In genomic region chr4:106315968-106316772, GRCh38 we compare ENCODE assay signal across 1 cellular context.
TF ChIP-seq lines count a peak whose summit lies in the region.

Gene AIMP1 (plus strand): TSS chr4:106316550. CDS start chr4:106325010, 8,460 bp downstream.
Gene TBCK (minus strand): TSS chr4:106316209. CDS start chr4:106308960, 7,249 bp downstream.

TF ChIP-seq in HepG2, 621 proteins besides CTCF, POLR2A, EP300 and RAD21 (continued from another document and continues in another):
- TF ChIP-seq, protein P1, sequence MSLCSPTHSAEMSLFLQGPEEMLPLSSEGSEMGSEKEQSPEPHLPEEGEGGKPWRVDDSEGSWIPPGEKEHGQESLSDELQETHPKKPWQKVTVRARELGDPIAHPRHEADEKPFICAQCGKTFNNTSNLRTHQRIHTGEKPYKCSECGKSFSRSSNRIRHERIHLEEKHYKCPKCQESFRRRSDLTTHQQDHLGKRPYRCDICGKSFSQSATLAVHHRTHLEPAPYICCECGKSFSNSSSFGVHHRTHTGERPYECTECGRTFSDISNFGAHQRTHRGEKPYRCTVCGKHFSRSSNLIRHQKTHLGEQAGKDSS (CRISPR knock-in tag; IDR thresholded peaks at IDR 0.05; ENCODE audit: borderline replicate concordance, low read depth) = no peak
- TF ChIP-seq ZNF382 (CRISPR knock-in tag; IDR thresholded peaks at IDR 0.05; ENCODE audit: borderline replicate concordance) = no peak
- no peak for TF ChIP-seq ZSCAN22 (CRISPR knock-in tag; IDR thresholded peaks at IDR 0.05)
- TF ChIP-seq RBM39 (IDR thresholded peaks at IDR 0.05; ENCODE audit: low read depth, low read length, poor library complexity, severe bottlenecking) = peak; percentile 90
- TF ChIP-seq CHD4 (IDR thresholded peaks at IDR 0.05; ENCODE audit: borderline replicate concordance, low read length) = no peak
- TF ChIP-seq HNRNPK (IDR thresholded peaks at IDR 0.05; ENCODE audit: low read depth, low read length, poor library complexity, severe bottlenecking) = peak; percentile 53
- TF ChIP-seq ZNF503 (CRISPR knock-in tag; IDR thresholded peaks at IDR 0.05) = no peak
- no peak for TF ChIP-seq ZMYM3 (CRISPR knock-in tag; IDR thresholded peaks at IDR 0.05)
- peak; percentile 68 for TF ChIP-seq ZNF292 (CRISPR knock-in tag; IDR thresholded peaks at IDR 0.05; ENCODE audit: borderline replicate concordance, low read depth)
- no peak for TF ChIP-seq ONECUT2 (CRISPR knock-in tag; IDR thresholded peaks at IDR 0.05)
- peak; percentile 90; the same call in 1 of the 2 replicates for TF ChIP-seq ZNF607 (CRISPR knock-in tag; IDR thresholded peaks at IDR 0.05; ENCODE audit: borderline replicate concordance)
- 0 out of 2 replicates have a peak, but pooled peaks have one; percentile 10 for TF ChIP-seq ARID3A (IDR thresholded peaks at IDR 0.05; ENCODE audit: low read depth, low read length)
- TF ChIP-seq, protein P2, sequence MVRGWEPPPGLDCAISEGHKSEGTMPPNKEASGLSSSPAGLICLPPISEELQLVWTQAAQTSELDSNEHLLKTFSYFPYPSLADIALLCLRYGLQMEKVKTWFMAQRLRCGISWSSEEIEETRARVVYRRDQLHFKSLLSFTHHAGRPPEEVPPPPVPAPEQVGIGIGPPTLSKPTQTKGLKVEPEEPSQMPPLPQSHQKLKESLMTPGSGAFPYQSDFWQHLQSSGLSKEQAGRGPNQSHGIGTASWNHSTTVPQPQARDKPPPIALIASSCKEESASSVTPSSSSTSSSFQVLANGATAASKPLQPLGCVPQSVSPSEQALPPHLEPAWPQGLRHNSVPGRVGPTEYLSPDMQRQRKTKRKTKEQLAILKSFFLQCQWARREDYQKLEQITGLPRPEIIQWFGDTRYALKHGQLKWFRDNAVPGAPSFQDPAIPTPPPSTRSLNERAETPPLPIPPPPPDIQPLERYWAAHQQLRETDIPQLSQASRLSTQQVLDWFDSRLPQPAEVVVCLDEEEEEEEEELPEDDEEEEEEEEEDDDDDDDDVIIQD (CRISPR knock-in tag; IDR thresholded peaks at IDR 0.05; ENCODE audit: low read depth) = no peak
- TF ChIP-seq, protein P3, sequence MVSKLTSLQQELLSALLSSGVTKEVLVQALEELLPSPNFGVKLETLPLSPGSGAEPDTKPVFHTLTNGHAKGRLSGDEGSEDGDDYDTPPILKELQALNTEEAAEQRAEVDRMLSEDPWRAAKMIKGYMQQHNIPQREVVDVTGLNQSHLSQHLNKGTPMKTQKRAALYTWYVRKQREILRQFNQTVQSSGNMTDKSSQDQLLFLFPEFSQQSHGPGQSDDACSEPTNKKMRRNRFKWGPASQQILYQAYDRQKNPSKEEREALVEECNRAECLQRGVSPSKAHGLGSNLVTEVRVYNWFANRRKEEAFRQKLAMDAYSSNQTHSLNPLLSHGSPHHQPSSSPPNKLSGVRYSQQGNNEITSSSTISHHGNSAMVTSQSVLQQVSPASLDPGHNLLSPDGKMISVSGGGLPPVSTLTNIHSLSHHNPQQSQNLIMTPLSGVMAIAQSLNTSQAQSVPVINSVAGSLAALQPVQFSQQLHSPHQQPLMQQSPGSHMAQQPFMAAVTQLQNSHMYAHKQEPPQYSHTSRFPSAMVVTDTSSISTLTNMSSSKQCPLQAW (CRISPR knock-in tag; IDR thresholded peaks at IDR 0.05) = peak; percentile 96
- no peak for TF ChIP-seq FOXK1 (CRISPR knock-in tag; IDR thresholded peaks at IDR 0.05; ENCODE audit: borderline replicate concordance, low read depth)
- no peak for TF ChIP-seq RELA (CRISPR knock-in tag; IDR thresholded peaks at IDR 0.05)
- peak; percentile 34 for TF ChIP-seq CCDC6 (CRISPR knock-in tag; IDR thresholded peaks at IDR 0.05)
- TF ChIP-seq TP53 (CRISPR knock-in tag; conservative IDR thresholded peaks at IDR 0.05) = no peak
- peak; percentile 17 for TF ChIP-seq ZNF18 (CRISPR knock-in tag; IDR thresholded peaks at IDR 0.05; ENCODE audit: insufficient replicate concordance)
- TF ChIP-seq SOX13 (IDR thresholded peaks at IDR 0.05) = no peak
- no peak; a peak in 1 of 4 replicates for TF ChIP-seq SOX13 (CRISPR knock-in tag; conservative IDR thresholded peaks at IDR 0.05 in 1 of 2, IDR thresholded peaks at IDR 0.05 in 1 of 2)
- TF ChIP-seq MAX (IDR thresholded peaks at IDR 0.05) = 0 out of 2 replicates have a peak, but pooled peaks have one; percentile 34
- TF ChIP-seq KDM1A (CRISPR knock-in tag; IDR thresholded peaks at IDR 0.05) = no peak
- no peak for TF ChIP-seq ZBTB43 (CRISPR knock-in tag; conservative IDR thresholded peaks at IDR 0.05)
- peak; percentile 65; the same call in 1 of the 2 replicates for TF ChIP-seq ZNF205 (CRISPR knock-in tag; IDR thresholded peaks at IDR 0.05)
- no peak; the same call in 1 of the 2 replicates for TF ChIP-seq AHR (CRISPR knock-in tag; IDR thresholded peaks at IDR 0.05)
- TF ChIP-seq, protein P4, sequence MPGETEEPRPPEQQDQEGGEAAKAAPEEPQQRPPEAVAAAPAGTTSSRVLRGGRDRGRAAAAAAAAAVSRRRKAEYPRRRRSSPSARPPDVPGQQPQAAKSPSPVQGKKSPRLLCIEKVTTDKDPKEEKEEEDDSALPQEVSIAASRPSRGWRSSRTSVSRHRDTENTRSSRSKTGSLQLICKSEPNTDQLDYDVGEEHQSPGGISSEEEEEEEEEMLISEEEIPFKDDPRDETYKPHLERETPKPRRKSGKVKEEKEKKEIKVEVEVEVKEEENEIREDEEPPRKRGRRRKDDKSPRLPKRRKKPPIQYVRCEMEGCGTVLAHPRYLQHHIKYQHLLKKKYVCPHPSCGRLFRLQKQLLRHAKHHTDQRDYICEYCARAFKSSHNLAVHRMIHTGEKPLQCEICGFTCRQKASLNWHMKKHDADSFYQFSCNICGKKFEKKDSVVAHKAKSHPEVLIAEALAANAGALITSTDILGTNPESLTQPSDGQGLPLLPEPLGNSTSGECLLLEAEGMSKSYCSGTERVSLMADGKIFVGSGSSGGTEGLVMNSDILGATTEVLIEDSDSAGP (CRISPR knock-in tag; IDR thresholded peaks at IDR 0.05; ENCODE audit: borderline replicate concordance) = peak; percentile 93
- no peak for TF ChIP-seq SATB2 (CRISPR knock-in tag; IDR thresholded peaks at IDR 0.05)
- TF ChIP-seq SIX1 (CRISPR knock-in tag; IDR thresholded peaks at IDR 0.05; ENCODE audit: borderline replicate concordance) = no peak
- TF ChIP-seq, protein P5, sequence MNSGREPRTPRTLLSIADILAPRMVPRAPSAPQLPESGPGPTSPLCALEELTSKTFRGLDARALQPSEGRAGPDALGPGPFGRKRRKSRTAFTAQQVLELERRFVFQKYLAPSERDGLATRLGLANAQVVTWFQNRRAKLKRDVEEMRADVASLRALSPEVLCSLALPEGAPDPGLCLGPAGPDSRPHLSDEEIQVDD (CRISPR knock-in tag; IDR thresholded peaks at IDR 0.05; ENCODE audit: borderline replicate concordance) = 0 out of 2 replicates have a peak, but pooled peaks have one; percentile 64
- TF ChIP-seq, protein P6, sequence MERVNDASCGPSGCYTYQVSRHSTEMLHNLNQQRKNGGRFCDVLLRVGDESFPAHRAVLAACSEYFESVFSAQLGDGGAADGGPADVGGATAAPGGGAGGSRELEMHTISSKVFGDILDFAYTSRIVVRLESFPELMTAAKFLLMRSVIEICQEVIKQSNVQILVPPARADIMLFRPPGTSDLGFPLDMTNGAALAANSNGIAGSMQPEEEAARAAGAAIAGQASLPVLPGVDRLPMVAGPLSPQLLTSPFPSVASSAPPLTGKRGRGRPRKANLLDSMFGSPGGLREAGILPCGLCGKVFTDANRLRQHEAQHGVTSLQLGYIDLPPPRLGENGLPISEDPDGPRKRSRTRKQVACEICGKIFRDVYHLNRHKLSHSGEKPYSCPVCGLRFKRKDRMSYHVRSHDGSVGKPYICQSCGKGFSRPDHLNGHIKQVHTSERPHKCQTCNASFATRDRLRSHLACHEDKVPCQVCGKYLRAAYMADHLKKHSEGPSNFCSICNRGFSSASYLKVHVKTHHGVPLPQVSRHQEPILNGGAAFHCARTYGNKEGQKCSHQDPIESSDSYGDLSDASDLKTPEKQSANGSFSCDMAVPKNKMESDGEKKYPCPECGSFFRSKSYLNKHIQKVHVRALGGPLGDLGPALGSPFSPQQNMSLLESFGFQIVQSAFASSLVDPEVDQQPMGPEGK (CRISPR knock-in tag; IDR thresholded peaks at IDR 0.05) = peak; percentile 63
- no peak for TF ChIP-seq E2F1 (CRISPR knock-in tag; IDR thresholded peaks at IDR 0.05)
- no peak for TF ChIP-seq ZFP37 (CRISPR knock-in tag; IDR thresholded peaks at IDR 0.05; ENCODE audit: borderline replicate concordance)
- TF ChIP-seq ZC3H4 (CRISPR knock-in tag; IDR thresholded peaks at IDR 0.05; ENCODE audit: borderline replicate concordance) = peak; percentile 36; the same call in 1 of the 2 replicates
- TF ChIP-seq NR3C1 (CRISPR knock-in tag; IDR thresholded peaks at IDR 0.05) = no peak
- no peak for TF ChIP-seq CHCHD3 (CRISPR knock-in tag; IDR thresholded peaks at IDR 0.05)
- TF ChIP-seq SYNCRIP (IDR thresholded peaks at IDR 0.05; ENCODE audit: insufficient read depth, low read depth, low read length) = no peak
- peak; percentile 8; the same call in 1 of the 2 replicates for TF ChIP-seq BRCA1 (CRISPR knock-in tag; IDR thresholded peaks at IDR 0.05)
- no peak for TF ChIP-seq NFRKB (IDR thresholded peaks at IDR 0.05)
- TF ChIP-seq ARNTL (CRISPR knock-in tag; IDR thresholded peaks at IDR 0.05) = no peak
- no peak for TF ChIP-seq SRSF1 (optimal IDR thresholded peaks at IDR 0.05; ENCODE audit: low read depth, low read length)
- 0 out of 2 replicates have a peak, but pooled peaks have one; percentile 5 for TF ChIP-seq ZNF12 (CRISPR knock-in tag; IDR thresholded peaks at IDR 0.05)
- TF ChIP-seq SAP130 (CRISPR knock-in tag; IDR thresholded peaks at IDR 0.05; ENCODE audit: low read depth) = peak; percentile 83
- no peak for TF ChIP-seq ZNF790 (CRISPR knock-in tag; IDR thresholded peaks at IDR 0.05; ENCODE audit: borderline replicate concordance)
- TF ChIP-seq, protein P7, sequence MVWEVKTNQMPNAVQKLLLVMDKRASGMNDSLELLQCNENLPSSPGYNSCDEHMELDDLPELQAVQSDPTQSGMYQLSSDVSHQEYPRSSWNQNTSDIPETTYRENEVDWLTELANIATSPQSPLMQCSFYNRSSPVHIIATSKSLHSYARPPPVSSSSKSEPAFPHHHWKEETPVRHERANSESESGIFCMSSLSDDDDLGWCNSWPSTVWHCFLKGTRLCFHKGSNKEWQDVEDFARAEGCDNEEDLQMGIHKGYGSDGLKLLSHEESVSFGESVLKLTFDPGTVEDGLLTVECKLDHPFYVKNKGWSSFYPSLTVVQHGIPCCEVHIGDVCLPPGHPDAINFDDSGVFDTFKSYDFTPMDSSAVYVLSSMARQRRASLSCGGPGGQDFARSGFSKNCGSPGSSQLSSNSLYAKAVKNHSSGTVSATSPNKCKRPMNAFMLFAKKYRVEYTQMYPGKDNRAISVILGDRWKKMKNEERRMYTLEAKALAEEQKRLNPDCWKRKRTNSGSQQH (CRISPR knock-in tag; IDR thresholded peaks at IDR 0.05; ENCODE audit: low read depth) = peak; percentile 73; the same call in 1 of the 2 replicates
- TF ChIP-seq PAF1 (CRISPR knock-in tag; IDR thresholded peaks at IDR 0.05) = no peak
